Comparison of ENCODE assay signal across 1 cellular context in genomic region chr10:16856092-16856491, GRCh38.
TF ChIP-seq lines count a peak whose summit lies in the region.

No MANE protein-coding gene starts in this region.

TF ChIP-seq in IMR-90, 13 proteins besides CTCF, POLR2A, EP300 and RAD21:
- TF ChIP-seq RCOR1 (IDR thresholded peaks at IDR 0.05; ENCODE audit: insufficient replicate concordance, low read length) (no peak), MAFK (IDR thresholded peaks at IDR 0.05; ENCODE audit: low read depth, low read length) (no peak), USF2 (IDR thresholded peaks at IDR 0.05; ENCODE audit: low read depth, low read length) (no peak), NFE2L2 (IDR thresholded peaks at IDR 0.05; ENCODE audit: low read depth, low read length) (no peak), CEBPB (IDR thresholded peaks at IDR 0.05; ENCODE audit: low read depth, low read length) (no peak), SMC3 (IDR thresholded peaks at IDR 0.05; ENCODE audit: low read depth, low read length) (no peak)
